In the genomic region with DNA sequence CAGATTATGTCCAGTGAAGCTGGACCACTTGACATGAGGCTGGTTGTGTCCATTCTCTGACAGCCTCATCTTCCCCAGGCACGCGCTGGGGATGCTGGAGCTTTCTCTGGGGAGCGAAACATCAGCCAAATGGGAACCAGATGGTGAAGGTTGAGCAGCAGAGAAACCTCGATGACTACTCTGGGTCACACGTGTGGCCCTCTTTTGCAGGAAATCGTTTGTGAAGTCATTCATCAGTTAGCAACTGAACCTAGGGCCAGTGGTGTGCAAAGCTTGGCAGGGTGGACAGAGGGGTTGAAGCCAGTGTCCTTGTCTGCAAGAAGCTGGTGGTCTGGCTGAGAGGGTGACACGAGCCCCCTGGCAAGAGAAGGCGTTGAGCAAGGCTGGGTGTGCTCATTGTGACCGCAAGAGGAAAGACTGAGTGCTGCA, we compare ENCODE assay signal across 12 cellular contexts.
DNase-seq lines count a peak whose midpoint lies in the region; FAIRE-seq and TF ChIP-seq lines count a peak whose summit lies in the region.
"Had no signal": no experiment of that assay in that cellular context is flagged by ENCODE, and none has a peak within 500 bp of the region (broad histone marks: within the 10 kb centered on the region; RNA-seq: fewer than 3 reads in every experiment).

No MANE protein-coding gene starts in this region.

- H3K9ac ChIP-seq in stomach smooth muscle (ENCODE audit: low read length in 2 of 2), result peak overlapping the region in 1 of 2 donors; percentile 94

- H3K36me3 Mint-ChIP-seq in immature natural killer cell, result no peaks in the 10 kb centered on the region

- H3K9me3 Mint-ChIP-seq in immature natural killer cell, result no peaks in the 10 kb centered on the region
- H3K9me3 Mint-ChIP-seq: GM23338, naive B cell had no signal

- peak overlapping the region; percentile 65 to 91 (median 80) for H3K27ac Mint-ChIP-seq in immature natural killer cell
- H3K27ac Mint-ChIP-seq: GM23338 had no signal

- H3K27ac ChIP-seq in Peyer's patch, result peak overlapping the region; percentile 77 to 97 (median 92)
- H3K27ac ChIP-seq in stomach smooth muscle (ENCODE audit: low read length), result peak overlapping the region; percentile 100

- no peak for TF ChIP-seq CTCF in Peyer's patch (IDR thresholded peaks at IDR 0.05)

- H3K36me3 ChIP-seq in Peyer's patch, result no peaks in the 10 kb centered on the region
- no peaks in the 10 kb centered on the region for H3K36me3 ChIP-seq in stomach smooth muscle (ENCODE audit: control insufficient read depth in 2 of 2, insufficient read depth in 2 of 2, low read length in 2 of 2)

- H3K4me1 ChIP-seq in Peyer's patch, result peaks cover 30 to 95% (median 66%) of the 10 kb centered on the region in 4 donors
- peaks cover 95% of the 10 kb centered on the region for H3K4me1 ChIP-seq in stomach smooth muscle (ENCODE audit: control insufficient read depth, insufficient read depth, low read length)

- H3K27me3 Mint-ChIP-seq in immature natural killer cell (ENCODE audit: low read depth in 3 of 3), result peaks cover 11 to 28% (median 23%) of the 10 kb centered on the region in 3 donors
- H3K27me3 Mint-ChIP-seq: naive B cell had no signal

- in situ Hi-C loops in KBM-7 (cut with MboI; ENCODE audit: low pct_unique_long_range_greater_than_20kb, low sequenced_read_pairs), result no loop called here

- no peak for FAIRE-seq in GM12892 (lab: Jason Lieb, UNC)

- H3K4me3 Mint-ChIP-seq in immature natural killer cell, result peak overlapping the region; percentile 25 to 60 (median 42)
- H3K4me3 Mint-ChIP-seq: GM23338 had no signal

- H3K27me3 ChIP-seq in Peyer's patch, result no peaks in the 10 kb centered on the region
- no peaks in the 10 kb centered on the region for H3K27me3 ChIP-seq in stomach smooth muscle (ENCODE audit: control insufficient read depth in 1 of 2, insufficient read depth in 2 of 2, low read length in 2 of 2)

- peaks cover 99 to 100% of the 10 kb centered on the region in 2 donors for H3K4me1 Mint-ChIP-seq in immature natural killer cell

- TF ChIP-seq POLR2A in Peyer's patch (IDR thresholded peaks at IDR 0.05) (no peak), GM12892 (IDR thresholded peaks at IDR 0.05; ENCODE audit: low read depth, low read length) (no peak)

- peak; percentile 63 for DNase-seq in EH (ENCODE audit: low read depth)
- DNase-seq in Peyer's patch, result no peak
- no peak for DNase-seq in immature natural killer cell
- DNase-seq in GM12892 (ENCODE audit: insufficient read length), result no peak
- DNase-seq in activated CD4-positive, alpha-beta T cell treated with anti-CD3 and anti-CD28 coated beads, Interleukin-2, amount 50 U/mL, for 48 hours, result no peak
- no peak for DNase-seq in KBM-7
- DNase-seq: hippocampal formation; naive B cell; NCI-H187; stimulated activated CD4-positive, alpha-beta T cell treated with anti-CD3 and anti-CD28 coated beads, Interleukin-2, amount 100 ng/mL, for 48 hours had no signal

- H3K4me3 ChIP-seq in Peyer's patch (no peak overlapping the region), stomach smooth muscle (ENCODE audit: low read length in 2 of 2) (peak overlapping the region in 1 of 2 donors; percentile 22)
- H3K4me3 ChIP-seq: GM23338 had no signal

- H3K9me3 ChIP-seq in Peyer's patch (no peaks in the 10 kb centered on the region), stomach smooth muscle (ENCODE audit: control insufficient read depth in 2 of 2, low read length in 2 of 2) (no peaks in the 10 kb centered on the region)
